In genomic region chr3:186772886-186773417, GRCh38 we compare ENCODE assay signal across 8 cellular contexts. TPM values are rescaled to one million over a fixed set of nuclear protein-coding genes. Genes with fewer than 3 reads are reported as not detected.
DNase-seq lines count a peak whose midpoint lies in the region; ATAC-seq and TF ChIP-seq lines count a peak whose summit lies in the region.

No MANE protein-coding gene starts in this region.

- peak; percentile 91 for ATAC-seq in HG03025 (IDR thresholded peaks at IDR 0.05; ENCODE audit: low FRiP score, unreplicated experiment)
- peak; percentile 86 to 95 (median 90) for ATAC-seq in T-cell (replicated peaks in 1 of 4)

- in situ Hi-C loops in astrocyte of the spinal cord (cut with HindIII; ENCODE audit: low sequenced_read_pairs) = no loop called here

- H3K4me3 Mint-ChIP-seq in T-cell = peak overlapping the region; percentile 89 to 92 (median 90)

- peaks cover 17 to 18% (median 17%) of the 10 kb centered on the region in 3 donors for H3K4me1 Mint-ChIP-seq in T-cell

- CTCF ChIA-PET in T-cell (lab: Charles Lee) = interaction anchor here in 1 of 2 donors (0.7 kb wide), 1 partner anchor 84 kb away, joined by 7 read pairs; no protein-coding TSS in a partner anchor

- H3K27me3 Mint-ChIP-seq in T-cell = no peaks in the 10 kb centered on the region

- DNase-seq in DMS53 (lab: John Stamatoyannopoulos, UW) = peak; percentile 90
- DNase-seq in DMS53 treated with DMSO at 0.1 percent for 48 hours (lab: John Stamatoyannopoulos, UW; ENCODE audit: unreplicated experiment) = no peak
- peak in 32 of 34 experiments; percentile 5 to 67 (median 39) for DNase-seq in T-cell
- DNase-seq in astrocyte of the spinal cord (ENCODE audit: low read depth, low spot score) = no peak
- peak; percentile 76 for DNase-seq in stimulated activated CD4-positive, alpha-beta T cell treated with anti-CD3 and anti-CD28 coated beads, Interleukin-1b, Interleukin-23, amount 100 ng/mL, for 48 hours
- DNase-seq in HuH-7 (ENCODE audit: low spot score) = no peak

- H3K27ac Mint-ChIP-seq in T-cell = peak overlapping the region; percentile 94

- H3K27me3 ChIP-seq in layer of hippocampus (ENCODE audit: control insufficient read depth, insufficient read depth, low read length) = no peaks in the 10 kb centered on the region

- TF ChIP-seq CTCF in astrocyte of the spinal cord (IDR thresholded peaks at IDR 0.05; ENCODE audit: low read depth, low read length) = no peak

- no peaks in the 10 kb centered on the region for H3K36me3 Mint-ChIP-seq in T-cell

- POLR2A ChIA-PET in T-cell (lab: Charles Lee) = interaction anchor here (0.5 to 1.6 kb wide), 6 partner anchors 10 to 203 kb away, joined by 3 to 9 read pairs (median 4); partner anchors contain the start of genes EIF4A2 (in 2 of the 2) and DNAJB11 (in 1 of the 2)

- H3K4me3 ChIP-seq in astrocyte of the spinal cord (ENCODE audit: low read depth, low read length) = peak overlapping the region; percentile 26

- no peaks in the 10 kb centered on the region for H3K9me3 Mint-ChIP-seq in T-cell

- peak overlapping the region; percentile 13 for H3K27ac ChIP-seq in layer of hippocampus (ENCODE audit: low read depth, low read length)

RNA-seq across cellular contexts. Expression of gene EIF4A2, which starts 10.4 kb away (rescaled TPM):
- total RNA-seq in T-cell = 100 to 1,000 TPM; 544 to 870 (median 576) TPM

RNA-seq across cellular contexts. Expression of gene RFC4, which starts 33.3 kb away (rescaled TPM):
- 10 to 100 TPM; 13.4 to 21.0 (median 19.2) TPM for total RNA-seq in T-cell

RNA-seq across cellular contexts. Expression of gene KNG1, which starts 55.8 kb away (rescaled TPM):
- under 1 TPM in 3 of 5 donors, not detected in 2; 0.22 to 0.47 (median 0.30) TPM for total RNA-seq in T-cell

Comparison
In these comparisons a context has a peak if more than half of its experiments do, and no peak if none do; other contexts are left out.
1. DNase-seq: peak in DMS53 (single experiment), T-cell (32 of 34) and stimulated activated CD4-positive, alpha-beta T cell treated with anti-CD3 and anti-CD28 coated beads, Interleukin-1b, Interleukin-23, amount 100 ng/mL, for 48 hours (single experiment); none in DMS53 treated with DMSO at 0.1 percent for 48 hours (single experiment), astrocyte of the spinal cord (single experiment) and HuH-7 (single experiment).